Comparison of ENCODE assay signal across 17 cellular contexts in genomic region chr17:2906907-2907306, GRCh38.
DNase-seq lines count a peak whose midpoint lies in the region; ATAC-seq, FAIRE-seq and TF ChIP-seq lines count a peak whose summit lies in the region.
"Had no signal": no experiment of that assay in that cellular context is flagged by ENCODE, and none has a peak within 500 bp of the region (broad histone marks: within the 10 kb centered on the region; RNA-seq: fewer than 3 reads in every experiment).

No MANE protein-coding gene starts in this region.

- no peak for FAIRE-seq in H54 (lab: Jason Lieb, UNC)

- no peak overlapping the region for H3K4me3 Mint-ChIP-seq in activated naive CD8-positive, alpha-beta T cell treated with anti-CD3 and anti-CD28 coated beads, Interleukin-2, amount 50 U/mL, for 24 hours
- H3K4me3 Mint-ChIP-seq: activated B cell treated with CpG ODN at 0.5 μM for 24 hours, IgD-negative memory B cell had no signal

- no peaks in the 10 kb centered on the region for H3K27me3 Mint-ChIP-seq in activated naive CD8-positive, alpha-beta T cell treated with anti-CD3 and anti-CD28 coated beads, Interleukin-2, amount 50 U/mL, for 24 hours
- H3K27me3 Mint-ChIP-seq: activated B cell treated with CpG ODN at 0.5 μM for 24 hours had no signal

- peaks cover 8% of the 10 kb centered on the region for H3K9me3 Mint-ChIP-seq in activated naive CD8-positive, alpha-beta T cell treated with anti-CD3 and anti-CD28 coated beads, Interleukin-2, amount 50 U/mL, for 24 hours
- H3K9me3 Mint-ChIP-seq: activated B cell treated with CpG ODN at 0.5 μM for 24 hours had no signal

- H3K27ac Mint-ChIP-seq in activated naive CD8-positive, alpha-beta T cell treated with anti-CD3 and anti-CD28 coated beads, Interleukin-2, amount 50 U/mL, for 24 hours = no peak overlapping the region
- H3K27ac Mint-ChIP-seq: activated B cell treated with CpG ODN at 0.5 μM for 24 hours, IgD-negative memory B cell had no signal

- H3K4me1 Mint-ChIP-seq in activated naive CD8-positive, alpha-beta T cell treated with anti-CD3 and anti-CD28 coated beads, Interleukin-2, amount 50 U/mL, for 24 hours = peaks cover 24% of the 10 kb centered on the region

- DNase-seq in stimulated activated naive CD4-positive, alpha-beta T cell treated with Interleukin-2 at 50 U/mL for 16 hours (lab: John Stamatoyannopoulos, UW) = peak; percentile 31
- no peak for DNase-seq in stimulated activated naive CD4-positive, alpha-beta T cell (lab: John Stamatoyannopoulos, UW)
- peak; percentile 12 for DNase-seq in activated naive CD8-positive, alpha-beta T cell treated with anti-CD3 and anti-CD28 coated beads, Interleukin-2, amount 50 U/mL, for 24 hours
- DNase-seq in stimulated activated CD4-positive, alpha-beta T cell treated with anti-CD3 and anti-CD28 coated beads, Interleukin-15, amount 100 ng/mL, for 48 hours (ENCODE audit: low read depth in 2 of 2) = peak; percentile 39 to 59
- DNase-seq in dedifferentiated amniotic fluid mesenchymal stem cell (ENCODE audit: extremely low spot score) (no peak), H54 (ENCODE audit: insufficient read length, low spot score) (no peak), HUDEP-2 (lab: John Stamatoyannopoulos, UW; ENCODE audit: unreplicated experiment in 76 of 76) (no peak)
- DNase-seq: activated B cell treated with CpG ODN at 0.5 μM for 24 hours, activated gamma-delta T cell treated with Interleukin-2 at 50 U/mL for 16 hours, AML-193, brain microvascular endothelial cell, Calu3, heart right ventricle, NCI-H1105, right lobe of liver had no signal

- no peak for TF ChIP-seq POLR2A in H54 (IDR thresholded peaks at IDR 0.05; ENCODE audit: low read depth, low read length)

- peak; percentile 70 for ATAC-seq in activated naive CD8-positive, alpha-beta T cell treated with anti-CD3 and anti-CD28 coated beads, Interleukin-2, amount 50 U/mL, for 24 hours
- ATAC-seq in GM19452 (IDR thresholded peaks at IDR 0.05; ENCODE audit: unreplicated experiment) = no peak
- ATAC-seq: heart right ventricle, right lobe of liver had no signal

- peaks cover 19% of the 10 kb centered on the region for H3K36me3 Mint-ChIP-seq in activated naive CD8-positive, alpha-beta T cell treated with anti-CD3 and anti-CD28 coated beads, Interleukin-2, amount 50 U/mL, for 24 hours (ENCODE audit: low read depth)

Comparison
In these comparisons a context has a peak if more than half of its experiments do, and no peak if none do; other contexts are left out.
1. DNase-seq: peak in stimulated activated naive CD4-positive, alpha-beta T cell treated with Interleukin-2 at 50 U/mL for 16 hours (single experiment), activated naive CD8-positive, alpha-beta T cell treated with anti-CD3 and anti-CD28 coated beads, Interleukin-2, amount 50 U/mL, for 24 hours (single experiment) and stimulated activated CD4-positive, alpha-beta T cell treated with anti-CD3 and anti-CD28 coated beads, Interleukin-15, amount 100 ng/mL, for 48 hours (2 of 2); none in stimulated activated naive CD4-positive, alpha-beta T cell (0 of 6), dedifferentiated amniotic fluid mesenchymal stem cell (single experiment), H54 (single experiment) and HUDEP-2 (0 of 76).